19 cellular contexts compared by ENCODE assay signal in the genomic region with DNA sequence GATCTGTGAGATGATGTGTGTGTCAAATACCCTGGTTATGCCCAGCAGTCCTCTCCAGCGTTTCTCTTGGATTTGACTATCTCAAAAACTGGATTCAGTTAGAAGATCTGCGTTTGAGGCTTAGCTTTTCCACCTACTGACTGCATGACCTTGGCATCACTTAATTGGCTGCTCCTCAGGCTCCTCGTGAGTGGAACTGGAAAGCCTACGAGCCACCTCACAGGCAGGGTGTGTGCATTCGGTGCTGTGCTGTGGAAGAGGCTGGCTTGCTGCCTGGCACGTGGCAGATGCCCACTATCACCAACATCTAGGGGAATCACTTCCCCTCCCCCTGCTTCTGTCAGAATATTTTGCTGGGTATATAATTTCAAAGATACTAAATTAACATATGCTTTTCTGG. TPM values are rescaled to one million over a fixed set of nuclear protein-coding genes. Genes with fewer than 3 reads are reported as not detected.
DNase-seq lines count a peak whose midpoint lies in the region; ATAC-seq, FAIRE-seq and TF ChIP-seq lines count a peak whose summit lies in the region.
"Had no signal": no experiment of that assay in that cellular context is flagged by ENCODE, and none has a peak within 500 bp of the region (broad histone marks: within the 10 kb centered on the region; RNA-seq: fewer than 3 reads in every experiment).

No MANE protein-coding gene starts in this region.

- TF ChIP-seq RAD21 in H1 (IDR thresholded peaks at IDR 0.05 in 1 of 2, conservative IDR thresholded peaks at IDR 0.05 in 1 of 2; ENCODE audit: low read depth in 2 of 2, low read length in 2 of 2) = no peak

- no peak for TF ChIP-seq POLR2A in H1 (IDR thresholded peaks at IDR 0.05; ENCODE audit: control extremely low read depth in 1 of 2, low read depth in 2 of 2, low read length in 2 of 2)

- peaks cover 0 to 20% (median 6%) of the 10 kb centered on the region in 3 donors for H3K27me3 Mint-ChIP-seq in CD14-positive monocyte (ENCODE audit: low read depth in 3 of 3)
- H3K27me3 Mint-ChIP-seq: CD4-positive, alpha-beta T cell had no signal

- H3K9ac ChIP-seq in H1 (replicated peaks in 1 of 4; ENCODE audit: extremely low read depth in 1 of 4, low read depth in 3 of 4, low read length in 3 of 4) = no peak overlapping the region
- H3K9ac ChIP-seq in neuronal stem cell (ENCODE audit: low read depth, low read length, poor library complexity) = no peak overlapping the region
- H3K9ac ChIP-seq: BLaER1 had no signal

- H3K27me3 ChIP-seq in H1 (replicated peaks in 1 of 4; ENCODE audit: control insufficient read depth in 3 of 4, extremely low read depth in 1 of 4, insufficient read depth in 3 of 4, low read length in 3 of 4) = no peaks in the 10 kb centered on the region
- H3K27me3 ChIP-seq in neuronal stem cell (ENCODE audit: control insufficient read depth in 3 of 3, insufficient read depth in 3 of 3, low read depth in 1 of 3, low read length in 3 of 3) = peaks cover 0 to 12% (median 0%) of the 10 kb centered on the region in 3 experiments
- H3K27me3 ChIP-seq: BLaER1 had no signal

- H2BK20ac ChIP-seq in H1 (ENCODE audit: low read length) = no peak overlapping the region

- POLR2A ChIA-PET in H1 (lab: Charles Lee; ENCODE audit: partially characterized antibody) = interaction anchor here (0.8 to 1.2 kb wide), 4 partner anchors 16 to 37 kb away, joined by 3 to 5 read pairs (median 4); a partner anchor contains a TSS
- POLR2A ChIA-PET in OCI-LY7 (lab: Charles Lee) = no interaction called here

- no peak overlapping the region for H3K27ac ChIP-seq in H1 (ENCODE audit: low read depth, low read length)
- H3K27ac ChIP-seq in neuronal stem cell (replicated peaks; ENCODE audit: low read length) = no peak overlapping the region
- H3K27ac ChIP-seq in OCI-LY7 (ENCODE audit: low read depth, low read length, poor library complexity, severe bottlenecking) = no peak overlapping the region
- H3K27ac ChIP-seq: HL-60 had no signal

- H2BK12ac ChIP-seq in H1 (ENCODE audit: low read depth, low read length) = peak overlapping the region; percentile 32; the same call in 1 of the 2 replicates
- H2BK12ac ChIP-seq in neuronal stem cell (ENCODE audit: low read length) = no peak overlapping the region

- H3K9me3 ChIP-seq in H1 (ENCODE audit: insufficient read depth in 2 of 2, low read depth in 1 of 2, low read length in 1 of 2) = peaks cover 0 to 5% of the 10 kb centered on the region in 2 experiments; a peak in 2 of 4 replicates
- H3K9me3 ChIP-seq in neuronal stem cell (replicated peaks in 1 of 2; ENCODE audit: control insufficient read depth in 2 of 2, insufficient read depth in 1 of 2, low read depth in 1 of 2, low read length in 2 of 2) = no peaks in the 10 kb centered on the region
- H3K9me3 ChIP-seq in OCI-LY7 (ENCODE audit: low read length) = no peaks in the 10 kb centered on the region

- no peak overlapping the region for H3K56ac ChIP-seq in H1 (replicated peaks; ENCODE audit: insufficient read length, low read depth, low read length)

- H3K4me1 Mint-ChIP-seq in CD14-positive monocyte = peaks cover 46% of the 10 kb centered on the region

- H2BK120ac ChIP-seq in H1 (replicated peaks; ENCODE audit: low read depth, low read length) (no peak overlapping the region), neuronal stem cell (ENCODE audit: low read depth, low read length) (no peak overlapping the region)

- H4K8ac ChIP-seq in H1 (ENCODE audit: extremely low read depth, insufficient read depth, low read length) (no peak overlapping the region; the same call in 1 of the 2 replicates), neuronal stem cell (ENCODE audit: low read depth, low read length) (no peak overlapping the region)

- no peaks in the 10 kb centered on the region for H3K9me2 ChIP-seq in OCI-LY7 (ENCODE audit: insufficient read depth, low read length)

- CTCF ChIA-PET in H1 (lab: Charles Lee; ENCODE audit: partially characterized antibody) (interaction anchor here (1.0 to 1.2 kb wide), 2 partner anchors 64 to 144 kb away, joined by 3 read pairs; no protein-coding TSS in a partner anchor), OCI-LY7 (lab: Charles Lee; ENCODE audit: unreplicated experiment) (no interaction called here)

- no peak overlapping the region for H2BK15ac ChIP-seq in H1 (ENCODE audit: low read length)
- no peak overlapping the region for H2BK15ac ChIP-seq in neuronal stem cell (ENCODE audit: low read length)

- ATAC-seq in Right ventricle myocardium superior (ENCODE audit: poor library complexity) (peak; percentile 46), Right ventricle myocardium inferior (no peak)

- WGBS in H1 (ENCODE audit: extremely low coverage in 1 of 2, insufficient coverage in 1 of 2, insufficient read length in 1 of 2, insufficient replicate concordance in 2 of 2, low coverage in 1 of 2, low lambda C conversion rate in 2 of 2, missing lambda C conversion rate in 1 of 2), 2 experiments = 94% methylated on average over 6 of the region's 6 CpGs; no CpG with 5 or more reads in 1 of the 2 experiments
- WGBS in neuronal stem cell (ENCODE audit: extremely low coverage in 2 of 2, insufficient read length in 2 of 2, insufficient replicate concordance in 1 of 2), 2 donors = no CpG with 5 or more reads among the region's 6 CpGs

- H4K91ac ChIP-seq in H1 (replicated peaks; ENCODE audit: insufficient read length, low read length) = no peak overlapping the region
- no peak overlapping the region for H4K91ac ChIP-seq in neuronal stem cell (ENCODE audit: low read depth, low read length, poor library complexity)

- H3K36me3 Mint-ChIP-seq in CD14-positive monocyte = peaks cover 0 to 6% of the 10 kb centered on the region in 2 donors

- H4K20me1 ChIP-seq in H1 (replicated peaks in 1 of 2; ENCODE audit: control insufficient read depth in 1 of 2, insufficient read depth in 2 of 2, low read length in 2 of 2) (peaks cover 0 to 9% of the 10 kb centered on the region in 2 experiments), OCI-LY7 (ENCODE audit: insufficient read depth, low read length) (no peaks in the 10 kb centered on the region)

- peak overlapping the region in 4 of 7 donors; percentile 97 to 98 (median 98) for H3K27ac Mint-ChIP-seq in CD14-positive monocyte
- H3K27ac Mint-ChIP-seq: CD4-positive, alpha-beta T cell; HFFc6 had no signal

- H3K4ac ChIP-seq in H1 (replicated peaks; ENCODE audit: insufficient read length, low read depth, low read length) (no peak overlapping the region), neuronal stem cell (ENCODE audit: low read length) (no peak overlapping the region)

- no peak overlapping the region for H4K5ac ChIP-seq in H1 (ENCODE audit: insufficient read length, low read depth, low read length)

- DNase-seq in Right ventricle myocardium superior = no peak
- DNase-seq in Right ventricle myocardium inferior (ENCODE audit: missing footprints) = no peak
- DNase-seq in CD14-positive monocyte (ENCODE audit: low spot score) = no peak
- no peak for DNase-seq in H1 (ENCODE audit: low read depth in 1 of 2, low spot score in 2 of 2)
- DNase-seq in neuronal stem cell (ENCODE audit: low spot score) = no peak
- no peak for DNase-seq in COR-L47 (lab: John Stamatoyannopoulos, UW)
- no peak for DNase-seq in OCI-LY7 (ENCODE audit: low spot score)
- DNase-seq in ureter (ENCODE audit: low spot score) = no peak
- DNase-seq: 8988T; AML-193; CD4-positive, alpha-beta T cell; DMS79; GOT3; HCEC 1CT; HFFc6 had no signal

- H2AFZ ChIP-seq in H1 (ENCODE audit: low read length) (no peak overlapping the region), neuronal stem cell (ENCODE audit: low read length) (no peak overlapping the region), OCI-LY7 (ENCODE audit: low read length) (no peak overlapping the region)

- no peaks in the 10 kb centered on the region for H3K23me2 ChIP-seq in H1 (ENCODE audit: low read depth, low read length)

- H3K79me2 ChIP-seq in H1 (ENCODE audit: control insufficient read depth in 1 of 2, insufficient read depth in 2 of 2, low read length in 2 of 2) = peaks cover 0 to 74% of the 10 kb centered on the region in 2 experiments; a peak in 3 of 4 replicates
- H3K79me2 ChIP-seq in OCI-LY7 (ENCODE audit: insufficient read depth, low read depth, low read length) = no peaks in the 10 kb centered on the region

- H3K4me3 ChIP-seq in H1 (ENCODE audit: extremely low read depth in 1 of 4, insufficient read depth in 2 of 4, low read depth in 3 of 4, low read length in 4 of 4) (no peak overlapping the region), neuronal stem cell (ENCODE audit: low read length in 2 of 2) (no peak overlapping the region), OCI-LY7 (ENCODE audit: low read depth, low read length, poor library complexity, severe bottlenecking) (no peak overlapping the region)
- H3K4me3 ChIP-seq: BLaER1 had no signal

- H3K4me2 ChIP-seq in H1 (ENCODE audit: insufficient read depth in 1 of 2, low read depth in 2 of 2, low read length in 2 of 2) = no peak overlapping the region
- H3K4me2 ChIP-seq in neuronal stem cell (ENCODE audit: insufficient read depth, low read length, poor library complexity, severe bottlenecking) = no peak overlapping the region
- H3K4me2 ChIP-seq in OCI-LY7 (ENCODE audit: low read length) = no peak overlapping the region

- H3K14ac ChIP-seq in H1 (ENCODE audit: insufficient read length) (no peak overlapping the region), neuronal stem cell (ENCODE audit: low read length) (no peak overlapping the region)

- intact Hi-C loops in Right ventricle myocardium superior (cut with DNase I) = no loop called here
- intact Hi-C loops in Right ventricle myocardium inferior (cut with DNase I) = no loop called here
- intact Hi-C loops in CD14-positive monocyte (cut with micrococcal nuclease) = loop anchor here (5.0 to 10.0 kb wide), 3 partner anchors 47 to 65 kb away; no protein-coding TSS in a partner anchor
- intact Hi-C loops in OCI-LY7 (cut with micrococcal nuclease; ENCODE audit: unreplicated experiment) = no loop called here

- H3K79me1 ChIP-seq in H1 (ENCODE audit: low read depth, low read length) (0 out of 2 replicates have a peak, but pooled peaks cover 2% of the 10 kb centered on the region), neuronal stem cell (ENCODE audit: low read depth, low read length) (no peaks in the 10 kb centered on the region)

- H2BK5ac ChIP-seq in H1 (ENCODE audit: low read depth, low read length) = no peak overlapping the region; the same call in 1 of the 2 replicates
- no peak overlapping the region for H2BK5ac ChIP-seq in neuronal stem cell (ENCODE audit: low read length)

- BruUV-seq in OCI-LY7 (replicated peaks; lab: Mats Ljungman, UMichigan) = no TSS peak

- H3K36me3 ChIP-seq in H1 (ENCODE audit: control insufficient read depth in 2 of 4, insufficient read depth in 4 of 4, low read length in 3 of 4) (peaks cover 4 to 34% (median 20%) of the 10 kb centered on the region in 4 experiments; a peak in 6 of 8 replicates), neuronal stem cell (replicated peaks in 1 of 2; ENCODE audit: control insufficient read depth in 2 of 2, insufficient read depth in 2 of 2, low read length in 2 of 2) (no peaks in the 10 kb centered on the region), OCI-LY7 (ENCODE audit: insufficient read depth, low read length) (no peaks in the 10 kb centered on the region)

- H3K4me1 ChIP-seq in H1 (replicated peaks in 1 of 4; ENCODE audit: control insufficient read depth in 3 of 4, insufficient read depth in 4 of 4, low read length in 3 of 4) = peaks cover 0 to 13% (median 8%) of the 10 kb centered on the region in 4 experiments
- H3K4me1 ChIP-seq in neuronal stem cell (ENCODE audit: control insufficient read depth in 2 of 2, insufficient read depth in 1 of 2, low read depth in 1 of 2, low read length in 2 of 2) = no peaks in the 10 kb centered on the region
- H3K4me1 ChIP-seq in OCI-LY7 (ENCODE audit: insufficient read depth, low read length, poor library complexity, severe bottlenecking) = no peaks in the 10 kb centered on the region

- no peak for FAIRE-seq in H1 (lab: Jason Lieb, UNC)
- FAIRE-seq: G401.6, GM12891 had no signal

- H3K23ac ChIP-seq in H1 (ENCODE audit: insufficient read length) (no peak overlapping the region), neuronal stem cell (ENCODE audit: low read depth, low read length, poor library complexity) (no peak overlapping the region)

- H3K4me3 Mint-ChIP-seq in CD14-positive monocyte = no peak overlapping the region
- H3K4me3 Mint-ChIP-seq: CD4-positive, alpha-beta T cell; HFFc6 had no signal

- H2AK5ac ChIP-seq in H1 (ENCODE audit: low read depth, low read length) = no peak overlapping the region
- no peak overlapping the region for H2AK5ac ChIP-seq in neuronal stem cell (ENCODE audit: low read depth, low read length)

- no peak for TF ChIP-seq EP300 in H1 (IDR thresholded peaks at IDR 0.05; ENCODE audit: borderline replicate concordance in 1 of 2, low read depth in 2 of 2, low read length in 2 of 2)

- no peaks in the 10 kb centered on the region for H3K9me3 Mint-ChIP-seq in CD14-positive monocyte
- H3K9me3 Mint-ChIP-seq: CD4-positive, alpha-beta T cell; HFFc6 had no signal

- H3K18ac ChIP-seq in H1 (ENCODE audit: extremely low read depth, low read length) (no peak overlapping the region), neuronal stem cell (ENCODE audit: low read length) (peak overlapping the region; percentile 4)

- TF ChIP-seq CTCF in CD14-positive monocyte (IDR thresholded peaks at IDR 0.05) (no peak), H1 (IDR thresholded peaks at IDR 0.05; ENCODE audit: control extremely low read depth in 1 of 3, insufficient read depth in 1 of 3, low read depth in 1 of 3, low read length in 3 of 3) (no peak), OCI-LY7 (conservative IDR thresholded peaks at IDR 0.05; ENCODE audit: low read length) (no peak)

RNA-seq across cellular contexts. Expression of a gene that starts 25.6 kb away (rescaled TPM):
- total RNA-seq in Right ventricle myocardium superior (42.0 TPM), Right ventricle myocardium inferior (41.0 TPM), OCI-LY7 (2022) (1.6 and 2.3 TPM in 2 replicates), ureter (51.1 TPM)
- polyA plus RNA-seq in CD14-positive monocyte (not detected), H1 (2011; rRNA removed) (19.7 and 25.3 TPM in 2 replicates)
- 82.1 and 90.2 TPM in 2 replicates for total RNA-seq in H1 (2021; fragmentation: NEBNext Ultra II Directional; extraction: Animal tissue kit (Norgen Biotek cat#: 25700))
- 23.1 TPM for polyA plus RNA-seq in H1 (2011; cell fraction: cytosol; rRNA removed)
- 64.4 TPM for polyA plus RNA-seq in H1 (2011; cell fraction: nucleus; rRNA removed)
- 31.7 to 56.7 TPM (median 41.7 TPM) in 4 replicates for polyA plus RNA-seq in H1 (2012, experiment 1 of 2)
- polyA plus RNA-seq in H1 (2012, experiment 2 of 2) = 3.4 TPM
- 79.6 TPM for polyA plus RNA-seq in H1 (2013, experiment 1 of 2)
- polyA plus RNA-seq in H1 (2013, experiment 2 of 2) = 76.6 TPM
- polyA minus RNA-seq in H1 (2011; rRNA and poly(A)+ RNA removed) = 73.4 and 80.6 TPM in 2 replicates
- polyA minus RNA-seq in H1 (2011; cell fraction: cytosol; rRNA and poly(A)+ RNA removed) = 41.2 TPM
- 70.9 TPM for polyA minus RNA-seq in H1 (2011; cell fraction: nucleus; rRNA and poly(A)+ RNA removed)
- polyA plus RNA-seq in neuronal stem cell (2013, experiment 1 of 2) = 0.07 TPM
- 0.04 TPM for polyA plus RNA-seq in neuronal stem cell (2013, experiment 2 of 2)
- 2.0 and 2.5 TPM in 2 replicates for total RNA-seq in OCI-LY7 (2014; rRNA removed; shearing (Covaris generic))

Comparison
In these comparisons a context has a peak if more than half of its experiments do, and no peak if none do; other contexts are left out.
1. RNA of a gene that starts 25.6 kb away (total RNA-seq): 82.1 to 90.2 TPM in H1, 51.1 TPM in ureter (single experiment), 42.0 TPM in Right ventricle myocardium superior (single experiment) and 41.0 TPM in Right ventricle myocardium inferior (single experiment); 1.6 to 2.5 TPM in OCI-LY7; every median in the first group is over 10 times any median in the second.
2. intact Hi-C loops: an anchor here in CD14-positive monocyte (5.0 to 10.0 kb wide); none called in Right ventricle myocardium superior, Right ventricle myocardium inferior and OCI-LY7.